In the genomic region with DNA sequence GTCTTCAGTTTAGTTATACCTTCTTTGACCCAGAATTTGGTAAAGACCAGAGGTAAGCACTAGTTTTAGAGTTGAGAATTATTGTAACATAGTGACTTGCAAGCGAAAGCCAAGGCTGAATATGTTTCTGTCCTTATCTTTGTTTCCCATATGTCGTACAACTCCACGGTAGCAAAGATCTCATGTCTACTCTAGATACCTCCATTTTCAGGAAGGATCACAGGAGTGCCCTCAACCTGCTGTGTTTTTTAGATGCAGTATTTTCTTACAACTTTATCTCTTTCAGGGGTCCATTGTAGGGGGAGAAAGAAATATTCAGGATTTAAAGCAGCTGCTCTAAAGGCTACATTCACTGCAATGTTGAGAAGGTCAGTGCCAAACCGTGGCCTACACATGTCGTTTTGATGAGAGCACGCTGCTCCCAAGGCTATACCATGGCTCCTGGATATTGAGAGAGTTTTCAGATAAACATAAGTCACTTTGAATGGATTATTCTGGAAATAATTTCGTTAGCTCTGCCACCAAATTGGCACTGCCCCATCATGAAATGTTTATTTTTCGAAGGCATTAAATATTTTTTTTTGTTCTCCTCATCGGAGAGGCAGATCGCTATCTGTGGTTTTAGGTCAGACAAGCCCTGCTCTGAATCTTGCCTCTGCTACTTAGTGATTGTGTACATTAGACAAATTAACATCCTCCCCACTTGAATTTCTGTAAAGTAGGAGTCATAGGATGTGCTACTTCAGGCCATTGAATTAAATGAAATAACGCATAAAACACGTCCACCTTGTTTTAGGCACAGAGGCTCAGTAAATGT, we compare ENCODE assay signal across 1 cellular context.
TF ChIP-seq lines count a peak whose summit lies in the region.

No MANE protein-coding gene starts in this region.

TF ChIP-seq in GM12878, 131 proteins besides CTCF, POLR2A, EP300 and RAD21:
- no peak for TF ChIP-seq MXI1 (IDR thresholded peaks at IDR 0.05; ENCODE audit: low read depth, low read length)
- no peak for TF ChIP-seq LARP7 (IDR thresholded peaks at IDR 0.05)
- TF ChIP-seq, protein P1, sequence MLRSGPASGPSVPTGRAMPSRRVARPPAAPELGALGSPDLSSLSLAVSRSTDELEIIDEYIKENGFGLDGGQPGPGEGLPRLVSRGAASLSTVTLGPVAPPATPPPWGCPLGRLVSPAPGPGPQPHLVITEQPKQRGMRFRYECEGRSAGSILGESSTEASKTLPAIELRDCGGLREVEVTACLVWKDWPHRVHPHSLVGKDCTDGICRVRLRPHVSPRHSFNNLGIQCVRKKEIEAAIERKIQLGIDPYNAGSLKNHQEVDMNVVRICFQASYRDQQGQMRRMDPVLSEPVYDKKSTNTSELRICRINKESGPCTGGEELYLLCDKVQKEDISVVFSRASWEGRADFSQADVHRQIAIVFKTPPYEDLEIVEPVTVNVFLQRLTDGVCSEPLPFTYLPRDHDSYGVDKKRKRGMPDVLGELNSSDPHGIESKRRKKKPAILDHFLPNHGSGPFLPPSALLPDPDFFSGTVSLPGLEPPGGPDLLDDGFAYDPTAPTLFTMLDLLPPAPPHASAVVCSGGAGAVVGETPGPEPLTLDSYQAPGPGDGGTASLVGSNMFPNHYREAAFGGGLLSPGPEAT (IDR thresholded peaks at IDR 0.05; ENCODE audit: low read depth): no peak
- TF ChIP-seq, protein P2, sequence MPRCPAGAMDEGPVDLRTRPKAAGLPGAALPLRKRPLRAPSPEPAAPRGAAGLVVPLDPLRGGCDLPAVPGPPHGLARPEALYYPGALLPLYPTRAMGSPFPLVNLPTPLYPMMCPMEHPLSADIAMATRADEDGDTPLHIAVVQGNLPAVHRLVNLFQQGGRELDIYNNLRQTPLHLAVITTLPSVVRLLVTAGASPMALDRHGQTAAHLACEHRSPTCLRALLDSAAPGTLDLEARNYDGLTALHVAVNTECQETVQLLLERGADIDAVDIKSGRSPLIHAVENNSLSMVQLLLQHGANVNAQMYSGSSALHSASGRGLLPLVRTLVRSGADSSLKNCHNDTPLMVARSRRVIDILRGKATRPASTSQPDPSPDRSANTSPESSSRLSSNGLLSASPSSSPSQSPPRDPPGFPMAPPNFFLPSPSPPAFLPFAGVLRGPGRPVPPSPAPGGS (IDR thresholded peaks at IDR 0.05; ENCODE audit: borderline replicate concordance, insufficient read depth, low read depth, low read length, poor library complexity, severe bottlenecking): no peak
- TF ChIP-seq RFX5 (IDR thresholded peaks at IDR 0.05; ENCODE audit: low read depth, low read length): no peak
- no peak for TF ChIP-seq MAX (IDR thresholded peaks at IDR 0.05; ENCODE audit: low read depth, low read length)
- no peak for TF ChIP-seq ZBTB40 (IDR thresholded peaks at IDR 0.05; ENCODE audit: borderline replicate concordance)
- TF ChIP-seq EGR1 (IDR thresholded peaks at IDR 0.05; ENCODE audit: borderline replicate concordance in 1 of 2, low read depth in 2 of 2, low read length in 2 of 2): no peak
- no peak for TF ChIP-seq IRF5 (IDR thresholded peaks at IDR 0.05; ENCODE audit: borderline replicate concordance)
- TF ChIP-seq SMC3 (IDR thresholded peaks at IDR 0.05; ENCODE audit: borderline replicate concordance, low read length): no peak
- no peak for TF ChIP-seq ZBTB11 (CRISPR knock-in tag; IDR thresholded peaks at IDR 0.05)
